10 cellular contexts compared by ENCODE assay signal in genomic region chr19:11538232-11539036, GRCh38. TPM values are rescaled to one million over a fixed set of nuclear protein-coding genes. Genes with fewer than 3 reads are reported as not detected.
DNase-seq lines count a peak whose midpoint lies in the region; ATAC-seq and TF ChIP-seq lines count a peak whose summit lies in the region.
"Had no signal": no experiment of that assay in that cellular context is flagged by ENCODE, and none has a peak within 500 bp of the region (broad histone marks: within the 10 kb centered on the region; RNA-seq: fewer than 3 reads in every experiment).

TSS of gene CNN1 (plus strand) at chr19:11538851. CDS start at chr19:11538928, 77 bp downstream.

- H3K9me3 ChIP-seq in adipocyte (ENCODE audit: control insufficient read depth, low read length), result no peaks in the 10 kb centered on the region
- H3K9me3 ChIP-seq in right cardiac atrium (ENCODE audit: control insufficient read depth, low read length), result no peaks in the 10 kb centered on the region
- H3K9me3 ChIP-seq in PC-9 (ENCODE audit: insufficient read depth, low read depth), result no peaks in the 10 kb centered on the region

- no peak for TF ChIP-seq CTCF in PC-9 (conservative IDR thresholded peaks at IDR 0.05)

- WGBS in right cardiac atrium, result 16% methylated on average over 21 of the region's 21 CpGs

- H3K4me3 ChIP-seq in adipocyte (ENCODE audit: low read length), result no peak within 1 kb of the TSS
- peak within 1 kb of the TSS; percentile 40 for H3K4me3 ChIP-seq in right cardiac atrium (ENCODE audit: low read length)
- no peak within 1 kb of the TSS for H3K4me3 ChIP-seq in PC-9

- no peak within 1 kb of the TSS for H3K4me2 ChIP-seq in PC-9

- no peaks in the 10 kb centered on the region for H3K79me2 ChIP-seq in PC-9 (ENCODE audit: low read depth)

- no peaks in the 10 kb centered on the region for H3K9me3 Mint-ChIP-seq in natural killer cell treated with Interleukin-12 subunit alpha and Interleukin-12 subunit beta and Interleukin-15 and Interleukin-18, amount 100 ng/mL, for 72 hours
- H3K9me3 Mint-ChIP-seq: immature natural killer cell had no signal

- H3K27ac Mint-ChIP-seq in natural killer cell treated with Interleukin-12 subunit alpha and Interleukin-12 subunit beta and Interleukin-15 and Interleukin-18, amount 100 ng/mL, for 72 hours, result no peak within 1 kb of the TSS
- H3K27ac Mint-ChIP-seq: immature natural killer cell had no signal

- no peaks in the 10 kb centered on the region for H4K20me1 ChIP-seq in PC-9 (ENCODE audit: insufficient read depth)

- DNase-seq in ELR (ENCODE audit: low read depth) (peak; percentile 63), adipocyte (ENCODE audit: low read depth) (peak; percentile 35), right cardiac atrium (peak; percentile 83 to 91 (median 89)), retina (peak; percentile 26), NCI-H510A treated with DMSO at 0.1 percent for 48 hours (lab: John Stamatoyannopoulos, UW) (no peak), PC-9 (no peak)
- no peak for DNase-seq in natural killer cell treated with Interleukin-12 subunit alpha and Interleukin-12 subunit beta and Interleukin-15 and Interleukin-18, amount 100 ng/mL, for 72 hours (ENCODE audit: low spot score)
- DNase-seq: immature natural killer cell had no signal

- intact Hi-C loops in right cardiac atrium (cut with DNase I) (no loop called here), PC-9 (cut with micrococcal nuclease; ENCODE audit: unreplicated experiment) (no loop called here)

- H3K4me3 Mint-ChIP-seq in natural killer cell treated with Interleukin-12 subunit alpha and Interleukin-12 subunit beta and Interleukin-15 and Interleukin-18, amount 100 ng/mL, for 72 hours, result no peak within 1 kb of the TSS
- H3K4me3 Mint-ChIP-seq: immature natural killer cell had no signal

- H3K4me1 ChIP-seq in adipocyte (ENCODE audit: control insufficient read depth, insufficient read depth, low read length) (peaks cover 9% of the 10 kb centered on the region), right cardiac atrium (ENCODE audit: control insufficient read depth, insufficient read depth, low read length) (no peaks in the 10 kb centered on the region), PC-9 (replicated peaks; ENCODE audit: insufficient read depth) (peaks cover 4% of the 10 kb centered on the region)

- H3K36me3 Mint-ChIP-seq in natural killer cell treated with Interleukin-12 subunit alpha and Interleukin-12 subunit beta and Interleukin-15 and Interleukin-18, amount 100 ng/mL, for 72 hours, result no peaks in the 10 kb centered on the region
- H3K36me3 Mint-ChIP-seq: immature natural killer cell had no signal

- no peaks in the 10 kb centered on the region for H3K9me2 ChIP-seq in PC-9 (ENCODE audit: insufficient read depth)

- no peak within 1 kb of the TSS for H2AFZ ChIP-seq in PC-9

- CTCF ChIA-PET in PC-9 (lab: Charles Lee), result interaction anchor here (0.5 to 0.6 kb wide), 3 partner anchors 20 to 79 kb away, joined by 3 to 8 read pairs (median 3); partner anchors contain the start of gene ELOF1

- BruUV-seq in PC-9 (replicated peaks; lab: Mats Ljungman, UMichigan), result no TSS peak

- peaks cover 14 to 16% of the 10 kb centered on the region in 2 donors for H3K27me3 Mint-ChIP-seq in natural killer cell treated with Interleukin-12 subunit alpha and Interleukin-12 subunit beta and Interleukin-15 and Interleukin-18, amount 100 ng/mL, for 72 hours

- no peaks in the 10 kb centered on the region for H3K36me3 ChIP-seq in adipocyte (ENCODE audit: control insufficient read depth, insufficient read depth, low read length, severe bottlenecking)
- no peaks in the 10 kb centered on the region for H3K36me3 ChIP-seq in PC-9 (ENCODE audit: low read depth)

- POLR2A ChIA-PET in PC-9 (lab: Charles Lee; ENCODE audit: unreplicated experiment), result no interaction called here

- peaks cover 30% of the 10 kb centered on the region; the same call in 1 of the 2 replicates for H3F3A ChIP-seq in PC-9 (ENCODE audit: insufficient read depth, low read depth)

- H3K27me3 ChIP-seq in adipocyte (replicated peaks; ENCODE audit: control insufficient read depth, insufficient read depth, low read length) (no peaks in the 10 kb centered on the region), right cardiac atrium (ENCODE audit: control insufficient read depth, insufficient read depth) (no peaks in the 10 kb centered on the region), PC-9 (ENCODE audit: insufficient read depth, low read depth) (no peaks in the 10 kb centered on the region)

- peak within 1 kb of the TSS; percentile 29 for H3K9ac ChIP-seq in adipocyte (ENCODE audit: low read length)

- peak; percentile 72 to 75 for ATAC-seq in right cardiac atrium
- no peak for ATAC-seq in natural killer cell treated with Interleukin-12 subunit alpha and Interleukin-12 subunit beta and Interleukin-15 and Interleukin-18, amount 100 ng/mL, for 72 hours
- ATAC-seq in GM19328 (IDR thresholded peaks at IDR 0.05; ENCODE audit: unreplicated experiment), result no peak

- H3K27ac ChIP-seq in right cardiac atrium (ENCODE audit: low read length) (peak within 1 kb of the TSS; percentile 68), PC-9 (no peak within 1 kb of the TSS)
- H3K27ac ChIP-seq: VCaP had no signal

- H3K4me1 Mint-ChIP-seq in natural killer cell treated with Interleukin-12 subunit alpha and Interleukin-12 subunit beta and Interleukin-15 and Interleukin-18, amount 100 ng/mL, for 72 hours (ENCODE audit: low read depth in 2 of 2), result peaks cover 11 to 17% of the 10 kb centered on the region in 2 donors

RNA-seq across cellular contexts. Expression of gene CNN1, which starts in this region (rescaled TPM):
- 100 to 1,000 TPM; 150 to 246 (median 173) TPM for total RNA-seq in right cardiac atrium
- polyA plus RNA-seq in right cardiac atrium, result 298 TPM
- not detected for total RNA-seq in natural killer cell treated with Interleukin-12 subunit alpha and Interleukin-12 subunit beta and Interleukin-15 and Interleukin-18, amount 100 ng/mL, for 72 hours
- total RNA-seq in PC-9 (2021), result 0.44 TPM in 1 of 2 replicates, not detected in the other
- polyA plus RNA-seq: immature natural killer cell had no signal

Comparison
In these comparisons a context has a peak if more than half of its experiments do, and no peak if none do; other contexts are left out.
1. RNA of gene CNN1 (total RNA-seq): 150 to 246 TPM in right cardiac atrium; 0.44 TPM in PC-9 and not detected in natural killer cell treated with Interleukin-12 subunit alpha and Interleukin-12 subunit beta and Interleukin-15 and Interleukin-18, amount 100 ng/mL, for 72 hours; every median in the first group is over 100 times any median in the second.
2. DNase-seq: peak in ELR (single experiment), adipocyte (single experiment), right cardiac atrium (3 of 3) and retina (single experiment); none in NCI-H510A treated with DMSO at 0.1 percent for 48 hours (single experiment), natural killer cell treated with Interleukin-12 subunit alpha and Interleukin-12 subunit beta and Interleukin-15 and Interleukin-18, amount 100 ng/mL, for 72 hours (single experiment) and PC-9 (0 of 2).
3. ATAC-seq: peak in right cardiac atrium (2 of 2); none in natural killer cell treated with Interleukin-12 subunit alpha and Interleukin-12 subunit beta and Interleukin-15 and Interleukin-18, amount 100 ng/mL, for 72 hours (0 of 2) and GM19328 (single experiment).